ENCODE assay signal across 12 cellular contexts in the genomic region with DNA sequence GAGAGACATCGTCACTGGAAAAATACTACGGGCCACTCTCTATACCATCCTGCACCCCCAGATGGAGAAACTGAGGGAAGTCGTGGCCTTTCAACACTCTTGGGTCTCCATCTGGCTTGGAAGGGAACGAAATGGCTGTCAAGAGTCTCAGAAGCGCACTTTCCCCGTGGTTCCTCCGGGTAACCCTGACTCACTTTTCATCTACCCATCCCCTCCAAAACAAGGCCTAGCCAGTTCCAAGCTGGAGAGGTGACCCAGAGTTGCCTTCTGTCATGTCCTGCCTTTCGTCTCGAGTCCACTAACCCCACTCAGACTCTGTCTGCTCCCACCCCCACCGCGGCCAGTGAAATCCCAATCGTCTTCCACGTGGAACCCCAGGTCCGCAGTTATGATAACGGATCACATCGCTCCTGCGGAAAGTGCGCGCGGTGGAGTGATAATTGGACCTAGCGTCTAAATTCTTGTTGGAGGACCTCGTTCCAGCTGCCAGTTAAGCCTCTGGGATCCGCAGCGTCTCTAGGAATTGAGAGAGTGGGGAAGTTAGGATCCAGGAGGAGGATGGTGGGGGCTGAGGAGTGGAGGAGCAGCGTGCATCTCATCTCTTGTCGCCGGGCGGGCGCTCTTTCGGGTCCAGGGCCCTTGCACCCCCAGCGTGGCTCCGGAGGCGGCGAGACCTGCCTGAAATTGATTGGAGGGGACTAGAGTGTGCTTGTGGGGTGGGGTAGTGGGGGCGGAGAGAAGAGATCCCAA. TPM values are rescaled to one million over a fixed set of nuclear protein-coding genes. Genes with fewer than 3 reads are reported as not detected.
A peak's percentile ranks its signal among the peaks of the same experiment; 100 is the strongest.
DNase-seq lines count a peak whose midpoint lies in the region; ATAC-seq and TF ChIP-seq lines count a peak whose summit lies in the region.
"Had no signal": no experiment of that assay in that cellular context is flagged by ENCODE, and none has a peak within 500 bp of the region (broad histone marks: within the 10 kb centered on the region; RNA-seq: fewer than 3 reads in every experiment).

No MANE protein-coding gene starts in this region.

- H3K4me1 Mint-ChIP-seq in activated naive CD8-positive, alpha-beta T cell treated with anti-CD3 and anti-CD28 coated beads, Interleukin-2, amount 10 ng/mL, durations not matched to agents 7 days and 5 days, result peaks cover 32% of the 10 kb centered on the region
- H3K4me1 Mint-ChIP-seq in activated naive CD8-positive, alpha-beta T cell treated with anti-CD3 and anti-CD28 coated beads, Interleukin-2, amount 50 U/mL, for 24 hours, result peaks cover 12% of the 10 kb centered on the region

- TF ChIP-seq CTCF in WI38 (IDR thresholded peaks at IDR 0.05; ENCODE audit: low read depth, low read length), result no peak

- H3K27me3 Mint-ChIP-seq in activated naive CD8-positive, alpha-beta T cell treated with anti-CD3 and anti-CD28 coated beads, Interleukin-2, amount 10 ng/mL, durations not matched to agents 7 days and 5 days, result peaks cover 53% of the 10 kb centered on the region
- H3K27me3 Mint-ChIP-seq in activated naive CD8-positive, alpha-beta T cell treated with anti-CD3 and anti-CD28 coated beads, Interleukin-2, amount 50 U/mL, for 24 hours, result peaks cover 48% of the 10 kb centered on the region

- peaks cover 25% of the 10 kb centered on the region for H3K36me3 Mint-ChIP-seq in activated naive CD8-positive, alpha-beta T cell treated with anti-CD3 and anti-CD28 coated beads, Interleukin-2, amount 10 ng/mL, durations not matched to agents 7 days and 5 days
- peaks cover 4% of the 10 kb centered on the region for H3K36me3 Mint-ChIP-seq in activated naive CD8-positive, alpha-beta T cell treated with anti-CD3 and anti-CD28 coated beads, Interleukin-2, amount 50 U/mL, for 24 hours (ENCODE audit: low read depth)

- no peak for DNase-seq in activated naive CD8-positive, alpha-beta T cell treated with anti-CD3 and anti-CD28 coated beads, Interleukin-2, amount 10 ng/mL, durations not matched to agents 7 days and 5 days
- DNase-seq in activated naive CD8-positive, alpha-beta T cell treated with anti-CD3 and anti-CD28 coated beads, Interleukin-2, amount 50 U/mL, for 24 hours, result no peak
- peak; percentile 32 for DNase-seq in iPS-NIHi7 (ENCODE audit: extremely low spot score)
- no peak for DNase-seq in Ammon's horn (ENCODE audit: low spot score)
- no peak for DNase-seq in HAP-1 (ENCODE audit: low spot score in 2 of 2)
- DNase-seq in NCI-H226, result no peak
- DNase-seq in COLO668 (lab: John Stamatoyannopoulos, UW; ENCODE audit: unreplicated experiment), result no peak
- DNase-seq: activated CD8-positive, alpha-beta memory T cell treated with anti-CD3 and anti-CD28 coated beads, Interleukin-2, amount 10 ng/mL, durations not matched to agents 7 days and 5 days; occipital lobe; SJCRH30 had no signal

- H3K4me3 ChIP-seq in WI38 (ENCODE audit: low read depth, low read length), result peak overlapping the region; percentile 41; the same call in 1 of the 2 replicates
- H3K4me3 ChIP-seq in HAP-1, result no peak overlapping the region
- H3K4me3 ChIP-seq: hepatocyte, SJCRH30 had no signal

- H3K27ac Mint-ChIP-seq in activated naive CD8-positive, alpha-beta T cell treated with anti-CD3 and anti-CD28 coated beads, Interleukin-2, amount 10 ng/mL, durations not matched to agents 7 days and 5 days, result no peak overlapping the region
- H3K27ac Mint-ChIP-seq in activated naive CD8-positive, alpha-beta T cell treated with anti-CD3 and anti-CD28 coated beads, Interleukin-2, amount 50 U/mL, for 24 hours, result no peak overlapping the region
- H3K27ac Mint-ChIP-seq: activated CD8-positive, alpha-beta memory T cell treated with anti-CD3 and anti-CD28 coated beads, Interleukin-2, amount 10 ng/mL, durations not matched to agents 7 days and 5 days had no signal

- peaks cover 5% of the 10 kb centered on the region for H3K9me3 Mint-ChIP-seq in activated naive CD8-positive, alpha-beta T cell treated with anti-CD3 and anti-CD28 coated beads, Interleukin-2, amount 10 ng/mL, durations not matched to agents 7 days and 5 days
- H3K9me3 Mint-ChIP-seq in activated naive CD8-positive, alpha-beta T cell treated with anti-CD3 and anti-CD28 coated beads, Interleukin-2, amount 50 U/mL, for 24 hours, result peaks cover 4% of the 10 kb centered on the region

- ATAC-seq in activated naive CD8-positive, alpha-beta T cell treated with anti-CD3 and anti-CD28 coated beads, Interleukin-2, amount 10 ng/mL, durations not matched to agents 7 days and 5 days (ENCODE audit: low read depth), result no peak
- no peak for ATAC-seq in activated naive CD8-positive, alpha-beta T cell treated with anti-CD3 and anti-CD28 coated beads, Interleukin-2, amount 50 U/mL, for 24 hours
- ATAC-seq: activated CD8-positive, alpha-beta memory T cell treated with anti-CD3 and anti-CD28 coated beads, Interleukin-2, amount 10 ng/mL, durations not matched to agents 7 days and 5 days had no signal

- H3K9me3 ChIP-seq in HAP-1, result no peaks in the 10 kb centered on the region
- H3K9me3 ChIP-seq: SJCRH30 had no signal

- peak overlapping the region; percentile 20 for H3K4me3 Mint-ChIP-seq in activated naive CD8-positive, alpha-beta T cell treated with anti-CD3 and anti-CD28 coated beads, Interleukin-2, amount 10 ng/mL, durations not matched to agents 7 days and 5 days
- H3K4me3 Mint-ChIP-seq in activated naive CD8-positive, alpha-beta T cell treated with anti-CD3 and anti-CD28 coated beads, Interleukin-2, amount 50 U/mL, for 24 hours, result no peak overlapping the region
- H3K4me3 Mint-ChIP-seq: activated CD8-positive, alpha-beta memory T cell treated with anti-CD3 and anti-CD28 coated beads, Interleukin-2, amount 10 ng/mL, durations not matched to agents 7 days and 5 days had no signal

- in situ Hi-C loops in HAP-1 (cut with MboI; ENCODE audit: low sequenced_read_pairs), result loop anchor here (10.0 to 25.0 kb wide), 2 partner anchors 175 to 448 kb away; partner anchors contain the start of gene DMRTA1

- 0 out of 2 replicates have a peak, but pooled peaks cover 4% of the 10 kb centered on the region for H3K36me3 ChIP-seq in HAP-1 (replicated peaks)

- POLR2A ChIA-PET in activated naive CD8-positive, alpha-beta T cell treated with anti-CD3 and anti-CD28 coated beads, Interleukin-2, amount 10 ng/mL, durations not matched to agents 7 days and 5 days (lab: Charles Lee), result no interaction called here

- no peaks in the 10 kb centered on the region for H3K27me3 ChIP-seq in HAP-1 (ENCODE audit: low read depth)
- H3K27me3 ChIP-seq: SJCRH30 had no signal

- H3K4me1 ChIP-seq in HAP-1, result peaks cover 45% of the 10 kb centered on the region

RNA-seq across cellular contexts. Expression of gene CDKN2A, which starts 4.6 kb away (rescaled TPM):
- total RNA-seq in activated naive CD8-positive, alpha-beta T cell treated with anti-CD3 and anti-CD28 coated beads, Interleukin-2, amount 10 ng/mL, durations not matched to agents 7 days and 5 days, result 10 to 100 TPM; 19.3 to 20.4 TPM
- total RNA-seq: occipital lobe had no signal

RNA-seq across cellular contexts. Expression of gene CDKN2B-AS1, which starts 5.0 kb away (rescaled TPM):
- total RNA-seq in activated naive CD8-positive, alpha-beta T cell treated with anti-CD3 and anti-CD28 coated beads, Interleukin-2, amount 10 ng/mL, durations not matched to agents 7 days and 5 days, result 1 to 10 TPM; 3.7 to 5.1 TPM

RNA-seq across cellular contexts. Expression of gene CDKN2B, which starts 19.5 kb away (rescaled TPM):
- 1 to 10 TPM; 1.4 to 2.1 TPM for total RNA-seq in activated naive CD8-positive, alpha-beta T cell treated with anti-CD3 and anti-CD28 coated beads, Interleukin-2, amount 10 ng/mL, durations not matched to agents 7 days and 5 days
